Comparison of ENCODE assay signal across 7 cellular contexts in the genomic region with DNA sequence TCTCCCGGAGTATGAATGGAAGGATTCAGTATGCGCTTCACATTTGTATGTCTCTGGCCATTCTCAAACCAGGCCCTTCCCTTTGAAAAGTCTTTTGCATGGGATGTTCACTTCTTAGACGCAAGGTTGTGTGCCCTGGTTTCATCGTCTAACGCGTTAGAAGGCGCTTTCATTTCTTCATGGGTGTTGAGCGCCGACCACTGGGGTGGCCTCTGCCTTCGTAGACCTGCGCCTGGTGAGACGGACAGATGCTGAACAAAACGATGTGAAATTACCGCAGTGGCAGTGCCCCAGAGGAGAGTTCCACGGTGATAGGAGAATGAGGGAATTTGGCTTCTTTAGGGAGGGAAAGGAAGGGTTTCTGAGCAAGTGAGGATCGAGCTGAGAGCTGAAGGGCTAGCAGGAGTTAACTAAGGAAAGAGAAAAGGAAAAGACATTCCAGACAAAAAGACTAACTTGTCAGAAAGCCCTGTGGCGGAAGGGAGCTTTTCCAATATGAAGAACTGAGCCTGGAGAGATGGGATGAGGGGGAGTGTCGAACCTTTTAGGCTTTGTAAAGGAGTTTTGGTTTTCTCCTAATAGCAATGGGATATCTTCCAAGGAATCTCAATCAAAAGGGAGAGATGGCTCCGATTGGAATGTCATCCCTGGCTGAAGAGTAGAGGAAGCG. TPM values are rescaled to one million over a fixed set of nuclear protein-coding genes. Genes with fewer than 3 reads are reported as not detected.
A peak's percentile ranks its signal among the peaks of the same experiment; 100 is the strongest.
DNase-seq lines count a peak whose midpoint lies in the region; ATAC-seq and TF ChIP-seq lines count a peak whose summit lies in the region.

No MANE protein-coding gene starts in this region.

- H3K9me3 Mint-ChIP-seq in GM23338 = no peaks in the 10 kb centered on the region; the same call in 2 of the 3 replicates

- H3F3A ChIP-seq in GM23338 (replicated peaks; ENCODE audit: low read depth) = peaks cover 6% of the 10 kb centered on the region; the same call in 1 of the 2 replicates

- H3K4me3 ChIP-seq in GM12875 (ENCODE audit: low read depth, low read length) (peak overlapping the region; percentile 62), GM23338 (peak overlapping the region; percentile 75), foreskin fibroblast (ENCODE audit: low read depth in 1 of 2, low read length in 2 of 2) (peak overlapping the region; percentile 70 to 74), psoas muscle (peak overlapping the region; percentile 90)

- H2AFZ ChIP-seq in GM23338 = no peak overlapping the region; the same call in 1 of the 2 replicates

- TF ChIP-seq CTCF in GM12875 (IDR thresholded peaks at IDR 0.05; ENCODE audit: borderline replicate concordance, insufficient read depth, low read depth, low read length) = 0 out of 2 replicates have a peak, but pooled peaks have one; percentile 1
- TF ChIP-seq CTCF in GM23338 (conservative IDR thresholded peaks at IDR 0.05; ENCODE audit: low read depth in 2 of 2) = peak; percentile 17 to 31; a peak in 3 of 4 replicates
- TF ChIP-seq CTCF in foreskin fibroblast (IDR thresholded peaks at IDR 0.05; ENCODE audit: low read depth, low read length) = no peak
- TF ChIP-seq CTCF in psoas muscle (IDR thresholded peaks at IDR 0.05) = no peak
- TF ChIP-seq CTCF in omental fat pad (IDR thresholded peaks at IDR 0.05) = no peak

- H3K27me3 ChIP-seq in GM23338 (ENCODE audit: insufficient read depth) (no peaks in the 10 kb centered on the region), psoas muscle (ENCODE audit: insufficient read depth in 3 of 3, low read length in 2 of 3) (no peaks in the 10 kb centered on the region)

- no peaks in the 10 kb centered on the region for H3K9me3 ChIP-seq in psoas muscle

- no peaks in the 10 kb centered on the region for H3K36me3 ChIP-seq in GM23338 (ENCODE audit: insufficient read depth)
- H3K36me3 ChIP-seq in psoas muscle (ENCODE audit: insufficient read depth in 1 of 2, low read depth in 1 of 2) = no peaks in the 10 kb centered on the region

- WGBS in psoas muscle, 3 donors = 2% methylated on average over 20 of the region's 20 CpGs

- H3K27ac Mint-ChIP-seq in GM23338 = no peak overlapping the region

- ATAC-seq in GM23338 (peak; percentile 4), psoas muscle (peak in 1 of 4 donors; percentile 14), omental fat pad (ENCODE audit: low FRiP score) (no peak)

- H3K4me3 Mint-ChIP-seq in GM23338 = no peak overlapping the region

- no peaks in the 10 kb centered on the region for H3K9me2 ChIP-seq in GM23338 (ENCODE audit: insufficient read depth)

- H3K36me3 Mint-ChIP-seq in GM23338 (ENCODE audit: low read depth) = peaks cover 14% of the 10 kb centered on the region

- intact Hi-C loops in psoas muscle (cut with DNase I) = loop anchor here in 1 of 2 donors (1.0 to 2.0 kb wide), 3 partner anchors 38 to 88 kb away; a partner anchor contains a TSS

- H3K4me1 ChIP-seq in GM23338 (ENCODE audit: insufficient read depth) (peaks cover 19% of the 10 kb centered on the region), psoas muscle (peaks cover 55% of the 10 kb centered on the region)

- H3K79me2 ChIP-seq in GM23338 (replicated peaks; ENCODE audit: insufficient read depth) = peaks cover 88% of the 10 kb centered on the region

- peaks cover 30% of the 10 kb centered on the region for H4K20me1 ChIP-seq in GM23338 (replicated peaks; ENCODE audit: insufficient read depth)

- DNase-seq in GM23338 (ENCODE audit: low spot score) = peak; percentile 47
- DNase-seq in NCI-H1930 (lab: John Stamatoyannopoulos, UW) = peak; percentile 35 to 49
- DNase-seq in activated T-cell treated with anti-CD3 and anti-CD28 coated beads, Interleukin-2, amount 50 U/mL, for 1 hour = peak; percentile 57
- peak; percentile 33 to 71 for DNase-seq in foreskin fibroblast
- peak in 1 of 2 donors; percentile 57 for DNase-seq in psoas muscle
- no peak for DNase-seq in omental fat pad (ENCODE audit: low spot score)

- H3K27ac ChIP-seq in GM23338 (ENCODE audit: low read depth) (peak overlapping the region; percentile 95), psoas muscle (peak overlapping the region; percentile 82)

- peak overlapping the region; percentile 88 for H3K4me2 ChIP-seq in GM23338

- peaks cover 4% of the 10 kb centered on the region for H3K27me3 Mint-ChIP-seq in GM23338 (ENCODE audit: insufficient read depth, low read depth, poor library complexity)

- H3K4me1 Mint-ChIP-seq in GM23338 = peaks cover 15% of the 10 kb centered on the region

TF ChIP-seq in GM23338, 12 proteins besides CTCF, POLR2A, EP300 and RAD21 (continues in another document):
- TF ChIP-seq ZNF331 (CRISPR knock-in tag; IDR thresholded peaks at IDR 0.05; ENCODE audit: low read depth) = no peak
- no peak for TF ChIP-seq JUNB (IDR thresholded peaks at IDR 0.05; ENCODE audit: unreplicated experiment)
- TF ChIP-seq STAT1 (IDR thresholded peaks at IDR 0.05; ENCODE audit: unreplicated experiment) = no peak
- TF ChIP-seq, protein P1, sequence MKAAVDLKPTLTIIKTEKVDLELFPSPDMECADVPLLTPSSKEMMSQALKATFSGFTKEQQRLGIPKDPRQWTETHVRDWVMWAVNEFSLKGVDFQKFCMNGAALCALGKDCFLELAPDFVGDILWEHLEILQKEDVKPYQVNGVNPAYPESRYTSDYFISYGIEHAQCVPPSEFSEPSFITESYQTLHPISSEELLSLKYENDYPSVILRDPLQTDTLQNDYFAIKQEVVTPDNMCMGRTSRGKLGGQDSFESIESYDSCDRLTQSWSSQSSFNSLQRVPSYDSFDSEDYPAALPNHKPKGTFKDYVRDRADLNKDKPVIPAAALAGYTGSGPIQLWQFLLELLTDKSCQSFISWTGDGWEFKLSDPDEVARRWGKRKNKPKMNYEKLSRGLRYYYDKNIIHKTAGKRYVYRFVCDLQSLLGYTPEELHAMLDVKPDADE (IDR thresholded peaks at IDR 0.05) = no peak
- no peak for TF ChIP-seq ZNF114 (CRISPR knock-in tag; IDR thresholded peaks at IDR 0.05)
- TF ChIP-seq EZH2phosphoT487 (IDR thresholded peaks at IDR 0.05; ENCODE audit: unreplicated experiment) = no peak
- TF ChIP-seq EZH2 (IDR thresholded peaks at IDR 0.05; ENCODE audit: low read depth, unreplicated experiment) = no peak

RNA-seq across cellular contexts. Expression of a gene that starts 0.9 kb away (rescaled TPM):
- 33.9 and 37.1 TPM in 2 replicates for total RNA-seq in GM23338 (2014; rRNA removed; shearing (Covaris generic))
- 48.0 and 56.8 TPM in 2 replicates for polyA plus RNA-seq in GM23338 (2016; fragmentation: Nextera tagmentation; extraction: Ambion mirVana)
- 10 to 100 TPM; 21.1 to 39.5 (median 28.9) TPM for total RNA-seq in psoas muscle
- 10 to 100 TPM; 17.9 to 49.5 (median 34.0) TPM for polyA plus RNA-seq in psoas muscle
- 10 to 100 TPM; 15.4 to 26.2 (median 17.8) TPM for total RNA-seq in omental fat pad

RNA-seq across cellular contexts. Expression of a gene that starts 1.3 kb away (rescaled TPM):
- total RNA-seq in GM23338 (2014; rRNA removed; shearing (Covaris generic)) = 25.1 and 26.2 TPM in 2 replicates
- polyA plus RNA-seq in GM23338 (2016; fragmentation: Nextera tagmentation; extraction: Ambion mirVana) (45.0 and 59.8 TPM in 2 replicates), psoas muscle (10 to 100 TPM in 1 of 3 donors, 1 to 10 TPM in 2; 2.9 to 13.7 (median 8.8) TPM)
- total RNA-seq in psoas muscle (10 to 100 TPM; 12.8 to 16.0 (median 14.6) TPM), omental fat pad (10 to 100 TPM; 29.0 to 54.5 (median 37.4) TPM)

RNA-seq across cellular contexts. Expression of a gene that starts 38.0 kb away (rescaled TPM):
- total RNA-seq in GM23338 (2014; rRNA removed; shearing (Covaris generic)) = 42.7 and 45.6 TPM in 2 replicates
- polyA plus RNA-seq in GM23338 (2016; fragmentation: Nextera tagmentation; extraction: Ambion mirVana) (64.8 and 72.4 TPM in 2 replicates), psoas muscle (10 to 100 TPM; 32.7 to 41.5 (median 34.8) TPM)
- total RNA-seq in psoas muscle (10 to 100 TPM; 20.6 to 26.8 (median 24.1) TPM), omental fat pad (10 to 100 TPM; 10.9 to 27.3 (median 19.2) TPM)

Comparison
In these comparisons a context has a peak if more than half of its experiments do, and no peak if none do; other contexts are left out.
1. CTCF ChIP-seq: peak in GM12875 (single experiment) and GM23338 (2 of 2); none in foreskin fibroblast (single experiment), psoas muscle (single experiment) and omental fat pad (0 of 3).
2. Peak in every context shown above with its lines, with median percentiles within 50 percentile points of each other: H3K4me3 ChIP-seq.